ENCODE assay signal across 8 cellular contexts in genomic region chr1:51729824-51730284, GRCh38.
DNase-seq lines count a peak whose midpoint lies in the region; ATAC-seq and TF ChIP-seq lines count a peak whose summit lies in the region.

No MANE protein-coding gene starts in this region.

- ATAC-seq in GM18867 (IDR thresholded peaks at IDR 0.05; ENCODE audit: unreplicated experiment) (peak; percentile 24), HG03108 (IDR thresholded peaks at IDR 0.05; ENCODE audit: unreplicated experiment) (peak; percentile 21), SK-N-SH treated with all-trans-retinoic acid at 6 μM for 48 hours (peak; percentile 61), omental fat pad (ENCODE audit: low FRiP score) (peak; percentile 60)

- DNase-seq in AG09309 (ENCODE audit: low read depth): no peak
- DNase-seq in fibroblast of the aortic adventitia (ENCODE audit: low read depth): no peak
- no peak for DNase-seq in omental fat pad (ENCODE audit: low spot score)
- no peak for DNase-seq in stimulated activated naive CD4-positive, alpha-beta T cell treated with Interleukin-2 at 50 U/mL for 16 hours (lab: John Stamatoyannopoulos, UW)
- no peak for DNase-seq in iPS-NIHi11 (ENCODE audit: low spot score)

- TF ChIP-seq CTCF in AG09309 (IDR thresholded peaks at IDR 0.05; ENCODE audit: control insufficient read depth, insufficient read depth, low read depth, low read length, missing control alignments) (no peak), fibroblast of the aortic adventitia (IDR thresholded peaks at IDR 0.05; ENCODE audit: insufficient read depth, low read length) (no peak), omental fat pad (IDR thresholded peaks at IDR 0.05) (no peak)

- H3K4me3 ChIP-seq in AG09309 (ENCODE audit: control insufficient read depth, low read depth, low read length) (peak overlapping the region; percentile 63), fibroblast of the aortic adventitia (ENCODE audit: low read depth, low read length) (peak overlapping the region; percentile 70)

TF ChIP-seq in SK-N-SH treated with all-trans-retinoic acid at 6 μM for 48 hours, 23 proteins besides CTCF, POLR2A, EP300 and RAD21:
- TF ChIP-seq ZNF70 (CRISPR knock-in tag; IDR thresholded peaks at IDR 0.05) (no peak), TSHZ2 (CRISPR knock-in tag; IDR thresholded peaks at IDR 0.05) (no peak), ZFP3 (CRISPR knock-in tag; IDR thresholded peaks at IDR 0.05) (no peak), GLIS3 (CRISPR knock-in tag; IDR thresholded peaks at IDR 0.05) (0 out of 2 replicates have a peak, but pooled peaks have one; percentile 41), ARNTL (CRISPR knock-in tag; IDR thresholded peaks at IDR 0.05; ENCODE audit: borderline replicate concordance, low read depth) (no peak), ZC3H10 (CRISPR knock-in tag; IDR thresholded peaks at IDR 0.05) (no peak), OSR1 (CRISPR knock-in tag; IDR thresholded peaks at IDR 0.05) (no peak), PATZ1 (CRISPR knock-in tag; IDR thresholded peaks at IDR 0.05; ENCODE audit: borderline replicate concordance) (no peak)
